ENCODE assay signal across 1 cellular context in genomic region chr3:13479332-13479581, GRCh38.
A peak's percentile ranks its signal among the peaks of the same experiment; 100 is the strongest.
TF ChIP-seq lines count a peak whose summit lies in the region.

No MANE protein-coding gene starts in this region.

TF ChIP-seq in H1, 55 proteins besides CTCF, POLR2A, EP300 and RAD21 (continued from another document):
- 0 out of 2 replicates have a peak, but pooled peaks have one; percentile 44 for TF ChIP-seq YY1 (IDR thresholded peaks at IDR 0.05; ENCODE audit: low read depth, low read length)
- TF ChIP-seq RFX5 (IDR thresholded peaks at IDR 0.05; ENCODE audit: borderline replicate concordance, low read depth, low read length), result no peak
- TF ChIP-seq HDAC2 (IDR thresholded peaks at IDR 0.05; ENCODE audit: borderline replicate concordance in 1 of 2, low read depth in 2 of 2, low read length in 2 of 2), result peak in 1 of 2 experiments; percentile 16; a peak in 1 of 4 replicates
- TF ChIP-seq ATF2 (IDR thresholded peaks at IDR 0.05; ENCODE audit: low read length), result no peak
- no peak for TF ChIP-seq SIX5 (IDR thresholded peaks at IDR 0.05; ENCODE audit: low read depth, low read length)
- no peak for TF ChIP-seq NANOG (IDR thresholded peaks at IDR 0.05; ENCODE audit: insufficient read depth, low read depth, low read length, poor library complexity, severe bottlenecking)
- no peak for TF ChIP-seq KDM4A (IDR thresholded peaks at IDR 0.05; ENCODE audit: low read depth, low read length, severe bottlenecking)
- TF ChIP-seq EGR1 (IDR thresholded peaks at IDR 0.05; ENCODE audit: borderline replicate concordance, low read depth, low read length), result peak; percentile 80
- TF ChIP-seq RBBP5 (IDR thresholded peaks at IDR 0.05; ENCODE audit: borderline replicate concordance, low read depth, low read length), result no peak
- no peak for TF ChIP-seq SP4 (IDR thresholded peaks at IDR 0.05; ENCODE audit: low read length)
- no peak for TF ChIP-seq BCL11A (IDR thresholded peaks at IDR 0.05; ENCODE audit: low read depth in 2 of 2, low read length in 2 of 2)
- TF ChIP-seq CHD2 (IDR thresholded peaks at IDR 0.05; ENCODE audit: low read length), result no peak
- TF ChIP-seq ATF3 (IDR thresholded peaks at IDR 0.05; ENCODE audit: insufficient read depth, low read depth, low read length), result no peak
- TF ChIP-seq SIN3A (conservative IDR thresholded peaks at IDR 0.05 in 1 of 2, IDR thresholded peaks at IDR 0.05 in 1 of 2; ENCODE audit: low read depth in 1 of 2, low read length in 2 of 2), result no peak
